38 cellular contexts compared by ENCODE assay signal in genomic region chr4:22870847-22871246, GRCh38.
"Had no signal": no experiment of that assay in that cellular context is flagged by ENCODE, and none has a peak within 500 bp of the region (broad histone marks: within the 10 kb centered on the region; RNA-seq: fewer than 3 reads in every experiment).

No MANE protein-coding gene starts in this region.

- DNase-seq: activated effector memory CD4-positive, alpha-beta T cell treated with anti-CD3 and anti-CD28 coated beads, Interleukin-2, amount 50 U/mL, for 16 hours; activated effector memory CD4-positive, alpha-beta T cell treated with Interleukin-2 at 50 U/mL for 16 hours; activated gamma-delta T cell; activated gamma-delta T cell treated with Interleukin-2 at 50 U/mL for 16 hours; activated naive CD4-positive, alpha-beta T cell; activated naive CD4-positive, alpha-beta T cell treated with anti-CD3 and anti-CD28 coated beads for 36 hours; activated naive CD4-positive, alpha-beta T cell treated with anti-CD3 and anti-CD28 coated beads, Interleukin-2, amount 10 ng/mL, durations not matched to agents 7 days and 5 days; activated naive CD4-positive, alpha-beta T cell treated with anti-CD3 and anti-CD28 coated beads, Interleukin-2, amount 50 U/mL, for 16 hours; activated naive CD4-positive, alpha-beta T cell treated with Interleukin-2 at 50 U/mL for 16 hours; activated naive CD8-positive, alpha-beta T cell treated with anti-CD3 and anti-CD28 coated beads for 36 hours; activated naive CD8-positive, alpha-beta T cell treated with anti-CD3 and anti-CD28 coated beads, Interleukin-2, amount 10 ng/mL, durations not matched to agents 7 days and 5 days; activated naive CD8-positive, alpha-beta T cell treated with anti-CD3 and anti-CD28 coated beads, Interleukin-2, amount 50 U/mL, for 24 hours; activated T-cell treated with anti-CD3 and anti-CD28 coated beads, Interleukin-2, amount 50 U/mL, for 1 hour; activated T-cell treated with anti-CD3 and anti-CD28 coated beads, Interleukin-2, amount 50 U/mL, for 24 hours; activated T-cell treated with anti-CD3 and anti-CD28 coated beads, Interleukin-2, amount 50 U/mL, for 4 hours; activated T-cell treated with anti-CD3 and anti-CD28 coated beads, Interleukin-2, amount 50 U/mL, for 48 hours; activated T-cell treated with anti-CD3 and anti-CD28 coated beads, Interleukin-2, amount 50 U/mL, for 72 hours; adrenal gland; amniotic stem cell; amygdala; anterior cingulate cortex; aorta; body of pancreas; brain microvascular endothelial cell; caudate nucleus; central memory CD4-positive, alpha-beta T cell; cerebellar nuclear complex had no signal

- H3K9me3 ChIP-seq: adrenal gland, ascending aorta, body of pancreas, breast epithelium had no signal

- H3K9me3 Mint-ChIP-seq: activated naive CD4-positive, alpha-beta T cell treated with anti-CD3 and anti-CD28 coated beads for 36 hours; activated naive CD4-positive, alpha-beta T cell treated with anti-CD3 and anti-CD28 coated beads, Interleukin-2, amount 10 ng/mL, durations not matched to agents 7 days and 5 days; activated naive CD4-positive, alpha-beta T cell treated with anti-CD3 and anti-CD28 coated beads, Interleukin-2, amount 50 U/mL, for 24 hours; activated naive CD8-positive, alpha-beta T cell treated with anti-CD3 and anti-CD28 coated beads for 36 hours; activated naive CD8-positive, alpha-beta T cell treated with anti-CD3 and anti-CD28 coated beads, Interleukin-2, amount 10 ng/mL, durations not matched to agents 7 days and 5 days; activated naive CD8-positive, alpha-beta T cell treated with anti-CD3 and anti-CD28 coated beads, Interleukin-2, amount 50 U/mL, for 24 hours; activated T-cell treated with anti-CD3 and anti-CD28 coated beads, Interleukin-2, amount 50 U/mL, for 24 hours; activated T-helper 1 cell treated with anti-CD3 and anti-CD28 coated beads, Interleukin-12 subunit alpha, Interleukin-12 subunit beta, Interleukin-2, Interleukin-4 antibody, amounts not matched to agents 30 ng/mL and 10 ng/mL and 1 ng/mL, durations not matched to agents 14 hours and 24 hours and 36 hours; activated T-helper 2 cell treated with anti-CD3 and anti-CD28 coated beads, Interferon-gamma antibody, Interleukin-2, Interleukin-4, amounts not matched to agents 10 μg/mL and 5 μg/mL and 100 μg/mL, durations not matched to agents 14 hours and 24 hours and 36 hours; brain had no signal

- H3K4me3 Mint-ChIP-seq: activated naive CD4-positive, alpha-beta T cell treated with anti-CD3 and anti-CD28 coated beads for 36 hours; activated naive CD4-positive, alpha-beta T cell treated with anti-CD3 and anti-CD28 coated beads, Interleukin-2, amount 10 ng/mL, durations not matched to agents 7 days and 5 days; activated naive CD4-positive, alpha-beta T cell treated with anti-CD3 and anti-CD28 coated beads, Interleukin-2, amount 50 U/mL, for 24 hours; activated naive CD8-positive, alpha-beta T cell; activated naive CD8-positive, alpha-beta T cell treated with anti-CD3 and anti-CD28 coated beads for 36 hours; activated naive CD8-positive, alpha-beta T cell treated with anti-CD3 and anti-CD28 coated beads, Interleukin-2, amount 10 ng/mL, durations not matched to agents 7 days and 5 days; activated naive CD8-positive, alpha-beta T cell treated with anti-CD3 and anti-CD28 coated beads, Interleukin-2, amount 50 U/mL, for 24 hours; activated T-cell treated with anti-CD3 and anti-CD28 coated beads, Interleukin-2, amount 50 U/mL, for 24 hours; activated T-cell treated with anti-CD3 and anti-CD28 coated beads, Interleukin-2, amount 50 U/mL, for 4 hours; activated T-cell treated with anti-CD3 and anti-CD28 coated beads, Interleukin-2, amount 50 U/mL, for 72 hours; activated T-helper 1 cell treated with anti-CD3 and anti-CD28 coated beads, Interleukin-12 subunit alpha, Interleukin-12 subunit beta, Interleukin-2, Interleukin-4 antibody, amounts not matched to agents 30 ng/mL and 10 ng/mL and 1 ng/mL, durations not matched to agents 14 hours and 24 hours and 36 hours; activated T-helper 17 cell treated with anti-CD3 and anti-CD28 coated beads, Interleukin-2, amount 50 U/mL, for 72 hours; brain; central memory CD8-positive, alpha-beta T cell had no signal

- H3K27me3 Mint-ChIP-seq: activated naive CD4-positive, alpha-beta T cell treated with anti-CD3 and anti-CD28 coated beads, Interleukin-2, amount 10 ng/mL, durations not matched to agents 7 days and 5 days; activated naive CD4-positive, alpha-beta T cell treated with anti-CD3 and anti-CD28 coated beads, Interleukin-2, amount 50 U/mL, for 24 hours; activated naive CD8-positive, alpha-beta T cell; activated naive CD8-positive, alpha-beta T cell treated with anti-CD3 and anti-CD28 coated beads for 36 hours; activated naive CD8-positive, alpha-beta T cell treated with anti-CD3 and anti-CD28 coated beads, Interleukin-2, amount 10 ng/mL, durations not matched to agents 7 days and 5 days; activated naive CD8-positive, alpha-beta T cell treated with anti-CD3 and anti-CD28 coated beads, Interleukin-2, amount 50 U/mL, for 24 hours; activated T-cell treated with anti-CD3 and anti-CD28 coated beads, Interleukin-2, amount 50 U/mL, for 24 hours; activated T-helper 17 cell treated with anti-CD3 and anti-CD28 coated beads, Interleukin-2, amount 50 U/mL, for 72 hours; central memory CD8-positive, alpha-beta T cell had no signal

- H3K4me3 ChIP-seq: adrenal gland, ascending aorta, body of pancreas, breast epithelium, cardiac muscle cell had no signal

- H3K36me3 ChIP-seq: adrenal gland, ascending aorta, brain microvascular endothelial cell, breast epithelium, cardiac muscle cell had no signal

- H3K27ac Mint-ChIP-seq: activated naive CD4-positive, alpha-beta T cell treated with anti-CD3 and anti-CD28 coated beads for 36 hours; activated naive CD4-positive, alpha-beta T cell treated with anti-CD3 and anti-CD28 coated beads, Interleukin-2, amount 10 ng/mL, durations not matched to agents 7 days and 5 days; activated naive CD4-positive, alpha-beta T cell treated with anti-CD3 and anti-CD28 coated beads, Interleukin-2, amount 50 U/mL, for 24 hours; activated naive CD4-positive, alpha-beta T cell treated with anti-CD3 and anti-CD28 coated beads, Interleukin-2, amount 50 U/mL, for 72 hours; activated naive CD8-positive, alpha-beta T cell; activated naive CD8-positive, alpha-beta T cell treated with anti-CD3 and anti-CD28 coated beads for 36 hours; activated naive CD8-positive, alpha-beta T cell treated with anti-CD3 and anti-CD28 coated beads, Interleukin-2, amount 10 ng/mL, durations not matched to agents 7 days and 5 days; activated naive CD8-positive, alpha-beta T cell treated with anti-CD3 and anti-CD28 coated beads, Interleukin-2, amount 50 U/mL, for 24 hours; activated T-cell treated with anti-CD3 and anti-CD28 coated beads, Interleukin-2, amount 50 U/mL, for 24 hours; activated T-cell treated with anti-CD3 and anti-CD28 coated beads, Interleukin-2, amount 50 U/mL, for 72 hours; activated T-helper 1 cell treated with anti-CD3 and anti-CD28 coated beads, Interleukin-12 subunit alpha, Interleukin-12 subunit beta, Interleukin-2, Interleukin-4 antibody, amounts not matched to agents 30 ng/mL and 10 ng/mL and 1 ng/mL, durations not matched to agents 14 hours and 24 hours and 36 hours; activated T-helper 17 cell treated with anti-CD3 and anti-CD28 coated beads, Interleukin-2, amount 50 U/mL, for 72 hours; activated T-helper 2 cell treated with anti-CD3 and anti-CD28 coated beads, Interferon-gamma antibody, Interleukin-2, Interleukin-4, amounts not matched to agents 10 μg/mL and 5 μg/mL and 100 μg/mL, durations not matched to agents 14 hours and 24 hours and 36 hours had no signal

- ATAC-seq: activated naive CD4-positive, alpha-beta T cell treated with anti-CD3 and anti-CD28 coated beads, Interleukin-2, amount 50 U/mL, for 72 hours; activated naive CD8-positive, alpha-beta T cell treated with anti-CD3 and anti-CD28 coated beads, Interleukin-2, amount 50 U/mL, for 24 hours; activated T-cell treated with anti-CD3 and anti-CD28 coated beads, Interleukin-2, amount 50 U/mL, for 4 hours; activated T-cell treated with anti-CD3 and anti-CD28 coated beads, Interleukin-2, amount 50 U/mL, for 72 hours; activated T-helper 17 cell treated with anti-CD3 and anti-CD28 coated beads, Interleukin-2, amount 50 U/mL, for 72 hours; body of pancreas had no signal

- H3K4me1 Mint-ChIP-seq: activated naive CD4-positive, alpha-beta T cell treated with anti-CD3 and anti-CD28 coated beads, Interleukin-2, amount 10 ng/mL, durations not matched to agents 7 days and 5 days; activated naive CD4-positive, alpha-beta T cell treated with anti-CD3 and anti-CD28 coated beads, Interleukin-2, amount 50 U/mL, for 24 hours; activated naive CD8-positive, alpha-beta T cell treated with anti-CD3 and anti-CD28 coated beads for 36 hours; activated naive CD8-positive, alpha-beta T cell treated with anti-CD3 and anti-CD28 coated beads, Interleukin-2, amount 10 ng/mL, durations not matched to agents 7 days and 5 days; activated naive CD8-positive, alpha-beta T cell treated with anti-CD3 and anti-CD28 coated beads, Interleukin-2, amount 50 U/mL, for 24 hours; activated T-helper 17 cell treated with anti-CD3 and anti-CD28 coated beads, Interleukin-2, amount 50 U/mL, for 72 hours; central memory CD8-positive, alpha-beta T cell had no signal

- H3K27ac ChIP-seq: adrenal gland, ascending aorta, body of pancreas, brain microvascular endothelial cell, breast epithelium, cardiac muscle cell had no signal

- H3K4me1 ChIP-seq: adrenal gland, ascending aorta, body of pancreas, breast epithelium had no signal

- H3K36me3 Mint-ChIP-seq: activated naive CD4-positive, alpha-beta T cell treated with anti-CD3 and anti-CD28 coated beads, Interleukin-2, amount 10 ng/mL, durations not matched to agents 7 days and 5 days; activated naive CD4-positive, alpha-beta T cell treated with anti-CD3 and anti-CD28 coated beads, Interleukin-2, amount 50 U/mL, for 24 hours; activated naive CD4-positive, alpha-beta T cell treated with anti-CD3 and anti-CD28 coated beads, Interleukin-2, amount 50 U/mL, for 72 hours; activated naive CD8-positive, alpha-beta T cell; activated naive CD8-positive, alpha-beta T cell treated with anti-CD3 and anti-CD28 coated beads for 36 hours; activated naive CD8-positive, alpha-beta T cell treated with anti-CD3 and anti-CD28 coated beads, Interleukin-2, amount 10 ng/mL, durations not matched to agents 7 days and 5 days; brain had no signal

- H3K27me3 ChIP-seq: adrenal gland, ascending aorta, body of pancreas, brain microvascular endothelial cell, breast epithelium, cardiac muscle cell had no signal
